Comparison of ENCODE assay signal across 19 cellular contexts in genomic region chr12:128942960-128943477, GRCh38.
DNase-seq lines count a peak whose midpoint lies in the region; ATAC-seq and TF ChIP-seq lines count a peak whose summit lies in the region.
"Had no signal": no experiment of that assay in that cellular context is flagged by ENCODE, and none has a peak within 500 bp of the region (broad histone marks: within the 10 kb centered on the region; RNA-seq: fewer than 3 reads in every experiment).

No MANE protein-coding gene starts in this region.

- no peaks in the 10 kb centered on the region for H3K36me3 Mint-ChIP-seq in activated T-helper 1 cell treated with anti-CD3 and anti-CD28 coated beads, Interleukin-12 subunit alpha, Interleukin-12 subunit beta, Interleukin-2, Interleukin-4 antibody, amounts not matched to agents 30 ng/mL and 10 ng/mL and 1 ng/mL, durations not matched to agents 14 hours and 24 hours and 36 hours (ENCODE audit: low read depth)

- H3K27me3 Mint-ChIP-seq in activated T-helper 1 cell treated with anti-CD3 and anti-CD28 coated beads, Interleukin-12 subunit alpha, Interleukin-12 subunit beta, Interleukin-2, Interleukin-4 antibody, amounts not matched to agents 30 ng/mL and 10 ng/mL and 1 ng/mL, durations not matched to agents 14 hours and 24 hours and 36 hours (ENCODE audit: insufficient read depth) = peaks cover 2% of the 10 kb centered on the region

- TF ChIP-seq CTCF in GM10248 (IDR thresholded peaks at IDR 0.05; ENCODE audit: control extremely low read depth, extremely low read depth, low read depth, missing control alignments) = no peak

- POLR2A ChIA-PET in GM10248 (lab: Yijun Ruan, JAX) = no interaction called here

- CTCF ChIA-PET in GM10248 (lab: Yijun Ruan, JAX) = no interaction called here

- H3K4me3 Mint-ChIP-seq in activated T-helper 1 cell treated with anti-CD3 and anti-CD28 coated beads, Interleukin-12 subunit alpha, Interleukin-12 subunit beta, Interleukin-2, Interleukin-4 antibody, amounts not matched to agents 30 ng/mL and 10 ng/mL and 1 ng/mL, durations not matched to agents 14 hours and 24 hours and 36 hours = no peak overlapping the region
- H3K4me3 Mint-ChIP-seq: activated naive CD4-positive, alpha-beta T cell treated with anti-CD3 and anti-CD28 coated beads for 36 hours; activated T-cell treated with anti-CD3 and anti-CD28 coated beads, Interleukin-2, amount 50 U/mL, for 72 hours; CD14-positive monocyte had no signal

- no peak for ATAC-seq in GM21825 (IDR thresholded peaks at IDR 0.05; ENCODE audit: unreplicated experiment)
- ATAC-seq: activated T-cell treated with anti-CD3 and anti-CD28 coated beads, Interleukin-2, amount 50 U/mL, for 72 hours; heart left ventricle; SK-N-SH treated with all-trans-retinoic acid at 6 μM for 48 hours had no signal

- intact Hi-C loops in activated T-helper 1 cell treated with anti-CD3 and anti-CD28 coated beads, Interleukin-12 subunit alpha, Interleukin-12 subunit beta, Interleukin-2, Interleukin-4 antibody, amounts not matched to agents 30 ng/mL and 10 ng/mL and 1 ng/mL, durations not matched to agents 14 hours and 24 hours and 36 hours (cut with micrococcal nuclease) = no loop called here

- H3K4me1 Mint-ChIP-seq in activated T-helper 1 cell treated with anti-CD3 and anti-CD28 coated beads, Interleukin-12 subunit alpha, Interleukin-12 subunit beta, Interleukin-2, Interleukin-4 antibody, amounts not matched to agents 30 ng/mL and 10 ng/mL and 1 ng/mL, durations not matched to agents 14 hours and 24 hours and 36 hours (ENCODE audit: low read depth) = no peaks in the 10 kb centered on the region

- no peaks in the 10 kb centered on the region for H3K9me3 Mint-ChIP-seq in activated T-helper 1 cell treated with anti-CD3 and anti-CD28 coated beads, Interleukin-12 subunit alpha, Interleukin-12 subunit beta, Interleukin-2, Interleukin-4 antibody, amounts not matched to agents 30 ng/mL and 10 ng/mL and 1 ng/mL, durations not matched to agents 14 hours and 24 hours and 36 hours
- H3K9me3 Mint-ChIP-seq: activated naive CD4-positive, alpha-beta T cell treated with anti-CD3 and anti-CD28 coated beads for 36 hours; activated T-cell treated with anti-CD3 and anti-CD28 coated beads, Interleukin-2, amount 50 U/mL, for 72 hours had no signal

- peak; percentile 85 for DNase-seq in NCI-H1092 treated with DMSO at 0.1 percent for 48 hours (lab: John Stamatoyannopoulos, UW)
- DNase-seq in NCI-H187 (lab: John Stamatoyannopoulos, UW) = peak; percentile 57 to 62
- DNase-seq in NCI-H345 (lab: John Stamatoyannopoulos, UW) = peak; percentile 95
- peak; percentile 53 for DNase-seq in mucosa of gallbladder (ENCODE audit: low spot score)
- DNase-seq in activated T-helper 1 cell treated with anti-CD3 and anti-CD28 coated beads, Interleukin-12 subunit alpha, Interleukin-12 subunit beta, Interleukin-2, Interleukin-4 antibody, amounts not matched to agents 30 ng/mL and 10 ng/mL and 1 ng/mL, durations not matched to agents 14 hours and 24 hours and 36 hours (ENCODE audit: low spot score) = no peak
- DNase-seq in GM10248 (ENCODE audit: extremely low spot score) = no peak
- DNase-seq in activated CD4-positive, alpha-beta T cell treated with anti-CD3 and anti-CD28 coated beads for 48 hours = no peak
- DNase-seq: activated CD4-positive, alpha-beta T cell treated with anti-CD3 and anti-CD28 coated beads for 4 hours; activated naive CD4-positive, alpha-beta T cell treated with anti-CD3 and anti-CD28 coated beads for 36 hours; activated T-cell treated with anti-CD3 and anti-CD28 coated beads, Interleukin-2, amount 50 U/mL, for 72 hours; amniotic stem cell; effector CD4-positive, alpha-beta T cell; heart left ventricle; KBM-7; T-helper 2 cell; transverse colon had no signal

- no peak overlapping the region for H3K27ac Mint-ChIP-seq in activated T-helper 1 cell treated with anti-CD3 and anti-CD28 coated beads, Interleukin-12 subunit alpha, Interleukin-12 subunit beta, Interleukin-2, Interleukin-4 antibody, amounts not matched to agents 30 ng/mL and 10 ng/mL and 1 ng/mL, durations not matched to agents 14 hours and 24 hours and 36 hours
- H3K27ac Mint-ChIP-seq: activated naive CD4-positive, alpha-beta T cell treated with anti-CD3 and anti-CD28 coated beads for 36 hours; activated T-cell treated with anti-CD3 and anti-CD28 coated beads, Interleukin-2, amount 50 U/mL, for 72 hours; CD14-positive monocyte had no signal

Comparison
In these comparisons a context has a peak if more than half of its experiments do, and no peak if none do; other contexts are left out.
1. DNase-seq: peak in NCI-H1092 treated with DMSO at 0.1 percent for 48 hours (single experiment), NCI-H187 (2 of 2), NCI-H345 (single experiment) and mucosa of gallbladder (single experiment); none in activated T-helper 1 cell treated with anti-CD3 and anti-CD28 coated beads, Interleukin-12 subunit alpha, Interleukin-12 subunit beta, Interleukin-2, Interleukin-4 antibody, amounts not matched to agents 30 ng/mL and 10 ng/mL and 1 ng/mL, durations not matched to agents 14 hours and 24 hours and 36 hours (single experiment), GM10248 (single experiment) and activated CD4-positive, alpha-beta T cell treated with anti-CD3 and anti-CD28 coated beads for 48 hours (single experiment).